ENCODE assay signal across 1 cellular context in the genomic region with DNA sequence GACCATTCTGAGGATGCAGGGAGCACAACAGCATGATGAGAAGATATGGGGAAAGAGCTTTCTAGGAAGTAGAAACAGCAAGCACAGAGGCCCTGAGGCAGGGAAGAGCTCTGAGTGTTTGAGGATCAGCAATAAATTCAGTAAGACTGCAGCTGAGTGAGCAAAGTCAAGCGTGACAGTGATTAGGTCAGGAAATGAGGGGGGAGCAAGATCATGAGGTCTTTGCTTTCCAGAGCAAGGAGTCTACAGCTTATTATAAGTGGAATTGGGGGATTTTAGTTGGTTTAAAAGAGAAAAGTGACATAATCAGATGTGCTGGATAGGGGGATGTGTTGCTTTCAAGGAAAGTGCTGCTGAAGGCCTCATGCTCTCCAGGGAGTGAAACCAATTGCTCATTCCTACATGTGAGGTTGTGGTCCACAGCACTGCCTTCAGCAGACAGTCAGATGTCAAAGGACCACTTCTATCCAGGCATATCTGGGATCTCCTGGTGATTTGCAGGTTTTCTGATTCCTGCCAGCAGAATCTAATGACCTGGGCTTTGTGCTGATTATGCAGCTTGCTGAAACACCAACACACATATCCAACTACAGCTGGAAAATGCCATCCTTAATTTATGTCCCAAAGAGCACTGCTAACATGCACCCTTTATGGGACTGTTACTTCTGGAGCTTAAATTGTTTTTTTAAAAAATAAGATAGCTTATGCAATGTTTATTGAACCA.
TF ChIP-seq lines count a peak whose summit lies in the region.

No MANE protein-coding gene starts in this region.

TF ChIP-seq in GM12878, 131 proteins besides CTCF, POLR2A, EP300 and RAD21 (continued from another document):
- no peak for TF ChIP-seq E4F1 (IDR thresholded peaks at IDR 0.05; ENCODE audit: borderline replicate concordance, partially characterized antibody)
- no peak for TF ChIP-seq ZBTB33 (IDR thresholded peaks at IDR 0.05)
- TF ChIP-seq, protein P1, sequence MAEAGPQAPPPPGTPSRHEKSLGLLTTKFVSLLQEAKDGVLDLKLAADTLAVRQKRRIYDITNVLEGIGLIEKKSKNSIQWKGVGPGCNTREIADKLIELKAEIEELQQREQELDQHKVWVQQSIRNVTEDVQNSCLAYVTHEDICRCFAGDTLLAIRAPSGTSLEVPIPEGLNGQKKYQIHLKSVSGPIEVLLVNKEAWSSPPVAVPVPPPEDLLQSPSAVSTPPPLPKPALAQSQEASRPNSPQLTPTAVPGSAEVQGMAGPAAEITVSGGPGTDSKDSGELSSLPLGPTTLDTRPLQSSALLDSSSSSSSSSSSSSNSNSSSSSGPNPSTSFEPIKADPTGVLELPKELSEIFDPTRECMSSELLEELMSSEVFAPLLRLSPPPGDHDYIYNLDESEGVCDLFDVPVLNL (IDR thresholded peaks at IDR 0.05; ENCODE audit: low read depth, low read length): no peak
- no peak for TF ChIP-seq CEBPB (IDR thresholded peaks at IDR 0.05; ENCODE audit: borderline replicate concordance in 1 of 2, low read depth in 2 of 2, low read length in 2 of 2)
- TF ChIP-seq TBL1XR1 (IDR thresholded peaks at IDR 0.05; ENCODE audit: low read depth, low read length): no peak
- TF ChIP-seq HDAC6 (IDR thresholded peaks at IDR 0.05; ENCODE audit: unreplicated experiment): no peak
- no peak for TF ChIP-seq BMI1 (IDR thresholded peaks at IDR 0.05; ENCODE audit: borderline replicate concordance)
- TF ChIP-seq, protein P2, sequence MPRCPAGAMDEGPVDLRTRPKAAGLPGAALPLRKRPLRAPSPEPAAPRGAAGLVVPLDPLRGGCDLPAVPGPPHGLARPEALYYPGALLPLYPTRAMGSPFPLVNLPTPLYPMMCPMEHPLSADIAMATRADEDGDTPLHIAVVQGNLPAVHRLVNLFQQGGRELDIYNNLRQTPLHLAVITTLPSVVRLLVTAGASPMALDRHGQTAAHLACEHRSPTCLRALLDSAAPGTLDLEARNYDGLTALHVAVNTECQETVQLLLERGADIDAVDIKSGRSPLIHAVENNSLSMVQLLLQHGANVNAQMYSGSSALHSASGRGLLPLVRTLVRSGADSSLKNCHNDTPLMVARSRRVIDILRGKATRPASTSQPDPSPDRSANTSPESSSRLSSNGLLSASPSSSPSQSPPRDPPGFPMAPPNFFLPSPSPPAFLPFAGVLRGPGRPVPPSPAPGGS (IDR thresholded peaks at IDR 0.05; ENCODE audit: borderline replicate concordance, insufficient read depth, low read depth, low read length, poor library complexity, severe bottlenecking): no peak
- TF ChIP-seq SMC3 (IDR thresholded peaks at IDR 0.05; ENCODE audit: borderline replicate concordance, low read length): no peak
- TF ChIP-seq BRCA1 (IDR thresholded peaks at IDR 0.05; ENCODE audit: low read depth, low read length): no peak
